8 cellular contexts compared by ENCODE assay signal in the genomic region with DNA sequence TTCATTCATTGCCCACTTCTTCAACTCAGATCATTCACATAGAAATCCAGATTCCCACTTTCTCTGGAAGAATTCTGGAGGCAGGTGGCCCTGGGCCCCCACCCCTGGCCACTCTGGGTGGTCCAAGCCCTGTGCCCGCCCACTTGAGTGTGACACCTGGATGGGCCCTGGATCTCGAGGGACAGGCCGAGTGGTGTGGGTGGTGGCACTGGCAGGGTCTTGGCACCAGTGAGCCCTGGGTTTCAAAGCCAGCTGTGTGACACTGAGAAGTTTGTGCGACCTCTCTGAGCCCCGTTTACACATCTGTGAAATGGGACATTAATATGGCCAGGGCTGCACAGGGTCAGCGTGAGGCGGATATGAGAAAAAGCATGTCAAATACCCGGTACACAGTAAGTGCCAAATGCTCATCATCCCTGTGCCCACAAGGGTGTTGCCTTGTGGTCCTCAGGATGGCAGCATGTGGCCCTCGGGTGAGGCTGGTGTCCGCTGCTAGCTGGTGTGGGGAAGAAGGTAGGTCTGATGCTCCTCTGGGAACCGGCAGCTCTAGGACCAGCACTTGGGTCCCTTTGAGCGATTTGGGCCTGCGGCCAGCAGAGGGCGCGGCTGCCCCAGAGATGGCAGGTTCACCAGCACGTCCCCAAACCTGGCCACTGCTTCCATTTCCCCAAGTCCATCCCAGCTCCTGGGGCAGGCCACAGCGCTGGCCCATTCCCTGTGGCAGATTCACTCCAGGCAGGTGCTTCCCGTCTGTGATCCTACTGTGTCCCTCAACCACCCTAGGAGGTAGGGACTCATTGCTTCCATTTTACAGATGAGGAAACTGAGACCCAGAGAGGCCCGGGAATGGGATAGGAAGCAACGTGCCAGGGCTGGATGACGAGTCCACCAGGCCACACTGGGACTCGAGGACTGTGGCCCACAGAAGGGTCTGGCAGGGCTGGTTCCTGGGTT. TPM values are rescaled to one million over a fixed set of nuclear protein-coding genes. Genes with fewer than 3 reads are reported as not detected.
A peak's percentile ranks its signal among the peaks of the same experiment; 100 is the strongest.
DNase-seq lines count a peak whose midpoint lies in the region; ATAC-seq and TF ChIP-seq lines count a peak whose summit lies in the region.

No MANE protein-coding gene starts in this region.

- intact Hi-C loops in ovary (cut with DNase I) (loop anchor here in 1 of 4 donors (5.0 kb wide), 1 partner anchor 106 kb away; no protein-coding TSS in a partner anchor), tibial artery (cut with DNase I; ENCODE audit: low total_unique reads) (no loop called here)

- H3K27ac ChIP-seq in ovary (no peak overlapping the region), tibial artery (peak overlapping the region in 1 of 2 donors; percentile 31)

- no peak for TF ChIP-seq POLR2A in ovary (IDR thresholded peaks at IDR 0.05)

- H3K4me3 ChIP-seq in GM12865 (ENCODE audit: low read depth, low read length) (no peak overlapping the region), ovary (no peak overlapping the region), tibial artery (no peak overlapping the region)

- peak; percentile 97 for TF ChIP-seq CTCF in GM12865 (IDR thresholded peaks at IDR 0.05; ENCODE audit: insufficient read depth, low read depth, low read length, missing control alignments)
- TF ChIP-seq CTCF in ovary (IDR thresholded peaks at IDR 0.05), result peak; percentile 36 to 58 (median 36)
- peak; percentile 63 to 79 for TF ChIP-seq CTCF in tibial artery (IDR thresholded peaks at IDR 0.05)

- 52 to 53% (median 53%) methylated on average over 22 of the region's 22 CpGs for WGBS in ovary, 3 donors

- no peaks in the 10 kb centered on the region for H3K36me3 ChIP-seq in ovary
- H3K36me3 ChIP-seq in tibial artery, result peaks cover 28 to 39% (median 35%) of the 10 kb centered on the region in 3 donors

- no peak for ATAC-seq in HG03135 (IDR thresholded peaks at IDR 0.05; ENCODE audit: unreplicated experiment)

- peaks cover 6% of the 10 kb centered on the region for H3K4me1 ChIP-seq in ovary (ENCODE audit: insufficient read depth)
- H3K4me1 ChIP-seq in tibial artery, result peaks cover 0 to 43% (median 28%) of the 10 kb centered on the region in 4 donors

- no peaks in the 10 kb centered on the region for H3K27me3 ChIP-seq in ovary
- no peaks in the 10 kb centered on the region for H3K27me3 ChIP-seq in tibial artery

- no peak for TF ChIP-seq EP300 in ovary (IDR thresholded peaks at IDR 0.05)

- in situ Hi-C loops in SK-MEL-5 (cut with HindIII; ENCODE audit: low pct_unique_long_range_greater_than_20kb, low sequenced_read_pairs), result no loop called here

- DNase-seq in GM12865 (ENCODE audit: low read depth) (peak; percentile 84), KG1 (lab: John Stamatoyannopoulos, UW) (peak; percentile 15), SK-MEL-5 (ENCODE audit: low read depth, low spot score) (peak; percentile 72), activated gamma-delta T cell treated with Interleukin-2 at 50 U/mL for 16 hours (peak; percentile 59), globus pallidus (ENCODE audit: low spot score) (peak; percentile 60), ovary (peak; percentile 65 to 84 (median 77)), tibial artery (peak; percentile 63 to 88)

- H3K9me3 ChIP-seq in ovary (no peaks in the 10 kb centered on the region), tibial artery (no peaks in the 10 kb centered on the region)

RNA-seq across cellular contexts. Expression of gene OSGIN1, which starts 3.6 kb away (rescaled TPM):
- 88.5 and 90.9 TPM in 2 replicates for total RNA-seq in SK-MEL-5 (2014; rRNA removed; shearing (Covaris generic))
- 134 and 146 TPM in 2 replicates for polyA plus RNA-seq in SK-MEL-5 (2015; cell fraction: cytosol; rRNA removed)
- polyA plus RNA-seq in SK-MEL-5 (2015; cell fraction: nucleus; rRNA removed), result 147 and 184 TPM in 2 replicates
- 1 to 10 TPM; 2.0 to 9.3 (median 5.4) TPM for total RNA-seq in ovary
- 1 to 10 TPM in 1 of 2 donors, under 1 TPM in 1; 0.65 to 5.5 TPM for polyA plus RNA-seq in ovary

RNA-seq across cellular contexts. Expression of gene NECAB2, which starts 11.4 kb away (rescaled TPM):
- 0.43 TPM in 1 of 2 replicates, not detected in the other for total RNA-seq in SK-MEL-5 (2014; rRNA removed; shearing (Covaris generic))
- 0.33 and 0.94 TPM in 2 replicates for polyA plus RNA-seq in SK-MEL-5 (2015; cell fraction: cytosol; rRNA removed)
- polyA plus RNA-seq in SK-MEL-5 (2015; cell fraction: nucleus; rRNA removed), result 5.6 and 20.0 TPM in 2 replicates
- under 1 TPM in 3 of 7 donors, not detected in 4; 0.20 to 0.50 (median 0.37) TPM for total RNA-seq in ovary
- 1 to 10 TPM in 1 of 2 donors, under 1 TPM in 1; 0.65 to 1.6 TPM for polyA plus RNA-seq in ovary

RNA-seq across cellular contexts. Expression of gene MLYCD, which starts 57.7 kb away (rescaled TPM):
- 3.4 and 3.9 TPM in 2 replicates for total RNA-seq in SK-MEL-5 (2014; rRNA removed; shearing (Covaris generic))
- 2.3 and 2.4 TPM in 2 replicates for polyA plus RNA-seq in SK-MEL-5 (2015; cell fraction: cytosol; rRNA removed)
- polyA plus RNA-seq in SK-MEL-5 (2015; cell fraction: nucleus; rRNA removed), result 3.9 and 4.6 TPM in 2 replicates
- 10 to 100 TPM in 2 of 7 donors, 1 to 10 TPM in 5; 6.8 to 11.8 (median 8.8) TPM for total RNA-seq in ovary
- 1 to 10 TPM; 4.4 to 4.6 TPM for polyA plus RNA-seq in ovary

Comparison
In these comparisons a context has a peak if more than half of its experiments do, and no peak if none do; other contexts are left out.
1. DNase-seq: peak in every context shown above with its lines; median percentile 84 in GM12865; 77 in ovary; 76 in tibial artery; 72 in SK-MEL-5; 60 in globus pallidus; 59 in activated gamma-delta T cell treated with Interleukin-2 at 50 U/mL for 16 hours; 15 in KG1.
2. CTCF ChIP-seq: peak in every context shown above with its lines; median percentile 97 in GM12865; 71 in tibial artery; 36 in ovary.